In the genomic region with DNA sequence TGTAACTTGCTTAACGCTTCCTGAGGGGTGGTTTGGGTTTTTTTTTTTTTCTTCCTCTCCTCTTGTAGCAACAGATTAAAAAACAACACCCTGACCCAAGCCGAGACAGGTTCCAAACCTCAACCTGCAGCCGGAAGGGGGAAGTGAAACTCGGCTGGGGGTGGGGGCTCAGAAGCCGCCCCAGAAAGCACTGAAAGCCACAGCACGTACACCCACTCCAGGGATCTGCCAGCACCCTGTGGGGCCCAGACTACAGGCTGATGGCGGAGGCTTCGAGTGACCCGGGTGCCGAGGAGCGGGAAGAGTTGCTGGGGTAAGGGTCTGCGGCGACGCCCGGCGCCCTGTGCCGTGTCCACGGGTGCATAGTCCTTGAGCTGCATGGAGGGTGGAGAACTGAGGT, we compare ENCODE assay signal across 1 cellular context.
TF ChIP-seq lines count a peak whose summit lies in the region.

A gene with protein sequence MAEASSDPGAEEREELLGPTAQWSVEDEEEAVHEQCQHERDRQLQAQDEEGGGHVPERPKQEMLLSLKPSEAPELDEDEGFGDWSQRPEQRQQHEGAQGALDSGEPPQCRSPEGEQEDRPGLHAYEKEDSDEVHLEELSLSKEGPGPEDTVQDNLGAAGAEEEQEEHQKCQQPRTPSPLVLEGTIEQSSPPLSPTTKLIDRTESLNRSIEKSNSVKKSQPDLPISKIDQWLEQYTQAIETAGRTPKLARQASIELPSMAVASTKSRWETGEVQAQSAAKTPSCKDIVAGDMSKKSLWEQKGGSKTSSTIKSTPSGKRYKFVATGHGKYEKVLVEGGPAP (plus strand): TSS at position 200 of the 400 bp plus-strand sequence. CDS start 61 bp downstream, at position 261.

TF ChIP-seq in GM12878, 131 proteins besides CTCF, POLR2A, EP300 and RAD21 (continued from another document and continues in another):
- TF ChIP-seq, protein P1, sequence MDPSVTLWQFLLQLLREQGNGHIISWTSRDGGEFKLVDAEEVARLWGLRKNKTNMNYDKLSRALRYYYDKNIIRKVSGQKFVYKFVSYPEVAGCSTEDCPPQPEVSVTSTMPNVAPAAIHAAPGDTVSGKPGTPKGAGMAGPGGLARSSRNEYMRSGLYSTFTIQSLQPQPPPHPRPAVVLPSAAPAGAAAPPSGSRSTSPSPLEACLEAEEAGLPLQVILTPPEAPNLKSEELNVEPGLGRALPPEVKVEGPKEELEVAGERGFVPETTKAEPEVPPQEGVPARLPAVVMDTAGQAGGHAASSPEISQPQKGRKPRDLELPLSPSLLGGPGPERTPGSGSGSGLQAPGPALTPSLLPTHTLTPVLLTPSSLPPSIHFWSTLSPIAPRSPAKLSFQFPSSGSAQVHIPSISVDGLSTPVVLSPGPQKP (IDR thresholded peaks at IDR 0.05; ENCODE audit: low read depth, low read length): peak; percentile 71; the same call in 1 of the 2 replicates
- TF ChIP-seq KAT2A (conservative IDR thresholded peaks at IDR 0.05; ENCODE audit: control insufficient read depth, low read depth, low read length) (no peak), CHD2 (IDR thresholded peaks at IDR 0.05; ENCODE audit: borderline replicate concordance, low read depth, low read length) (peak; percentile 92), ZSCAN29 (IDR thresholded peaks at IDR 0.05) (0 out of 2 replicates have a peak, but pooled peaks have one; percentile 36), JUNB (IDR thresholded peaks at IDR 0.05) (peak; percentile 56; the same call in 1 of the 2 replicates), HDGF (IDR thresholded peaks at IDR 0.05) (no peak), BMI1 (IDR thresholded peaks at IDR 0.05; ENCODE audit: borderline replicate concordance) (peak; percentile 77; the same call in 1 of the 2 replicates), ZZZ3 (IDR thresholded peaks at IDR 0.05; ENCODE audit: control insufficient read depth, insufficient read length, low read depth) (no peak), HDAC2 (IDR thresholded peaks at IDR 0.05) (no peak; the same call in 1 of the 2 replicates), WRNIP1 (IDR thresholded peaks at IDR 0.05; ENCODE audit: borderline replicate concordance, low read depth, low read length) (no peak), SP1 (IDR thresholded peaks at IDR 0.05; ENCODE audit: low read depth, low read length) (peak; percentile 92), FOXK2 (IDR thresholded peaks at IDR 0.05) (0 out of 2 replicates have a peak, but pooled peaks have one; percentile 31), ZNF217 (IDR thresholded peaks at IDR 0.05) (no peak), ZNF207 (IDR thresholded peaks at IDR 0.05; ENCODE audit: borderline replicate concordance) (peak; percentile 87; the same call in 1 of the 2 replicates), JUND (IDR thresholded peaks at IDR 0.05; ENCODE audit: low read depth, low read length) (peak; percentile 51; the same call in 1 of the 2 replicates), ZNF622 (IDR thresholded peaks at IDR 0.05) (no peak), MTA3 (IDR thresholded peaks at IDR 0.05; ENCODE audit: borderline replicate concordance, low read length) (no peak), RAD51 (IDR thresholded peaks at IDR 0.05) (0 out of 2 replicates have a peak, but pooled peaks have one; percentile 6), BACH1 (IDR thresholded peaks at IDR 0.05; ENCODE audit: borderline replicate concordance) (peak; percentile 87; the same call in 1 of the 2 replicates), NFYA (IDR thresholded peaks at IDR 0.05; ENCODE audit: borderline replicate concordance, low read depth, low read length) (no peak), MTA2 (IDR thresholded peaks at IDR 0.05; ENCODE audit: low read depth) (peak; percentile 90), PAX5 (IDR thresholded peaks at IDR 0.05; ENCODE audit: borderline replicate concordance, low read depth, low read length) (peak; percentile 99), POLR2AphosphoS5 (IDR thresholded peaks at IDR 0.05; ENCODE audit: low read length) (peak; percentile 94), RELA (IDR thresholded peaks at IDR 0.05; ENCODE audit: borderline replicate concordance, partially characterized antibody) (peak; percentile 85), ZNF24 (IDR thresholded peaks at IDR 0.05) (peak; percentile 37; the same call in 1 of the 2 replicates), GABPA (IDR thresholded peaks at IDR 0.05; ENCODE audit: low read depth) (no peak), SIN3A (IDR thresholded peaks at IDR 0.05; ENCODE audit: low read depth, low read length) (peak; percentile 73; the same call in 1 of the 2 replicates), HDAC6 (IDR thresholded peaks at IDR 0.05; ENCODE audit: unreplicated experiment) (no peak)
- TF ChIP-seq, protein P2, sequence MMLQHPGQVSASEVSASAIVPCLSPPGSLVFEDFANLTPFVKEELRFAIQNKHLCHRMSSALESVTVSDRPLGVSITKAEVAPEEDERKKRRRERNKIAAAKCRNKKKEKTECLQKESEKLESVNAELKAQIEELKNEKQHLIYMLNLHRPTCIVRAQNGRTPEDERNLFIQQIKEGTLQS (IDR thresholded peaks at IDR 0.05; ENCODE audit: borderline replicate concordance, extremely low read depth, low read depth, low read length): no peak
- TF ChIP-seq, protein P3, sequence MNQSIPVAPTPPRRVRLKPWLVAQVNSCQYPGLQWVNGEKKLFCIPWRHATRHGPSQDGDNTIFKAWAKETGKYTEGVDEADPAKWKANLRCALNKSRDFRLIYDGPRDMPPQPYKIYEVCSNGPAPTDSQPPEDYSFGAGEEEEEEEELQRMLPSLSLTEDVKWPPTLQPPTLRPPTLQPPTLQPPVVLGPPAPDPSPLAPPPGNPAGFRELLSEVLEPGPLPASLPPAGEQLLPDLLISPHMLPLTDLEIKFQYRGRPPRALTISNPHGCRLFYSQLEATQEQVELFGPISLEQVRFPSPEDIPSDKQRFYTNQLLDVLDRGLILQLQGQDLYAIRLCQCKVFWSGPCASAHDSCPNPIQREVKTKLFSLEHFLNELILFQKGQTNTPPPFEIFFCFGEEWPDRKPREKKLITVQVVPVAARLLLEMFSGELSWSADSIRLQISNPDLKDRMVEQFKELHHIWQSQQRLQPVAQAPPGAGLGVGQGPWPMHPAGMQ (IDR thresholded peaks at IDR 0.05; ENCODE audit: borderline replicate concordance): no peak
- TF ChIP-seq, protein P4, sequence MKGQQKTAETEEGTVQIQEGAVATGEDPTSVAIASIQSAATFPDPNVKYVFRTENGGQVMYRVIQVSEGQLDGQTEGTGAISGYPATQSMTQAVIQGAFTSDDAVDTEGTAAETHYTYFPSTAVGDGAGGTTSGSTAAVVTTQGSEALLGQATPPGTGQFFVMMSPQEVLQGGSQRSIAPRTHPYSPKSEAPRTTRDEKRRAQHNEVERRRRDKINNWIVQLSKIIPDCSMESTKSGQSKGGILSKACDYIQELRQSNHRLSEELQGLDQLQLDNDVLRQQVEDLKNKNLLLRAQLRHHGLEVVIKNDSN (IDR thresholded peaks at IDR 0.05; ENCODE audit: borderline replicate concordance, extremely low read length, insufficient read depth, low read depth, low read length): no peak
- TF ChIP-seq, protein P5, sequence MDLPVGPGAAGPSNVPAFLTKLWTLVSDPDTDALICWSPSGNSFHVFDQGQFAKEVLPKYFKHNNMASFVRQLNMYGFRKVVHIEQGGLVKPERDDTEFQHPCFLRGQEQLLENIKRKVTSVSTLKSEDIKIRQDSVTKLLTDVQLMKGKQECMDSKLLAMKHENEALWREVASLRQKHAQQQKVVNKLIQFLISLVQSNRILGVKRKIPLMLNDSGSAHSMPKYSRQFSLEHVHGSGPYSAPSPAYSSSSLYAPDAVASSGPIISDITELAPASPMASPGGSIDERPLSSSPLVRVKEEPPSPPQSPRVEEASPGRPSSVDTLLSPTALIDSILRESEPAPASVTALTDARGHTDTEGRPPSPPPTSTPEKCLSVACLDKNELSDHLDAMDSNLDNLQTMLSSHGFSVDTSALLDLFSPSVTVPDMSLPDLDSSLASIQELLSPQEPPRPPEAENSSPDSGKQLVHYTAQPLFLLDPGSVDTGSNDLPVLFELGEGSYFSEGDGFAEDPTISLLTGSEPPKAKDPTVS (IDR thresholded peaks at IDR 0.05; ENCODE audit: low read depth, low read length): no peak
- TF ChIP-seq, protein P6, sequence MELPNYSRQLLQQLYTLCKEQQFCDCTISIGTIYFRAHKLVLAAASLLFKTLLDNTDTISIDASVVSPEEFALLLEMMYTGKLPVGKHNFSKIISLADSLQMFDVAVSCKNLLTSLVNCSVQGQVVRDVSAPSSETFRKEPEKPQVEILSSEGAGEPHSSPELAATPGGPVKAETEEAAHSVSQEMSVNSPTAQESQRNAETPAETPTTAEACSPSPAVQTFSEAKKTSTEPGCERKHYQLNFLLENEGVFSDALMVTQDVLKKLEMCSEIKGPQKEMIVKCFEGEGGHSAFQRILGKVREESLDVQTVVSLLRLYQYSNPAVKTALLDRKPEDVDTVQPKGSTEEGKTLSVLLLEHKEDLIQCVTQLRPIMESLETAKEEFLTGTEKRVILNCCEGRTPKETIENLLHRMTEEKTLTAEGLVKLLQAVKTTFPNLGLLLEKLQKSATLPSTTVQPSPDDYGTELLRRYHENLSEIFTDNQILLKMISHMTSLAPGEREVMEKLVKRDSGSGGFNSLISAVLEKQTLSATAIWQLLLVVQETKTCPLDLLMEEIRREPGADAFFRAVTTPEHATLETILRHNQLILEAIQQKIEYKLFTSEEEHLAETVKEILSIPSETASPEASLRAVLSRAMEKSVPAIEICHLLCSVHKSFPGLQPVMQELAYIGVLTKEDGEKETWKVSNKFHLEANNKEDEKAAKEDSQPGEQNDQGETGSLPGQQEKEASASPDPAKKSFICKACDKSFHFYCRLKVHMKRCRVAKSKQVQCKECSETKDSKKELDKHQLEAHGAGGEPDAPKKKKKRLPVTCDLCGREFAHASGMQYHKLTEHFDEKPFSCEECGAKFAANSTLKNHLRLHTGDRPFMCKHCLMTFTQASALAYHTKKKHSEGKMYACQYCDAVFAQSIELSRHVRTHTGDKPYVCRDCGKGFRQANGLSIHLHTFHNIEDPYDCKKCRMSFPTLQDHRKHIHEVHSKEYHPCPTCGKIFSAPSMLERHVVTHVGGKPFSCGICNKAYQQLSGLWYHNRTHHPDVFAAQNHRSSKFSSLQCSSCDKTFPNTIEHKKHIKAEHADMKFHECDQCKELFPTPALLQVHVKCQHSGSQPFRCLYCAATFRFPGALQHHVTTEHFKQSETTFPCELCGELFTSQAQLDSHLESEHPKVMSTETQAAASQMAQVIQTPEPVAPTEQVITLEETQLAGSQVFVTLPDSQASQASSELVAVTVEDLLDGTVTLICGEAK (IDR thresholded peaks at IDR 0.05; ENCODE audit: borderline replicate concordance): no peak
- TF ChIP-seq, protein P7, sequence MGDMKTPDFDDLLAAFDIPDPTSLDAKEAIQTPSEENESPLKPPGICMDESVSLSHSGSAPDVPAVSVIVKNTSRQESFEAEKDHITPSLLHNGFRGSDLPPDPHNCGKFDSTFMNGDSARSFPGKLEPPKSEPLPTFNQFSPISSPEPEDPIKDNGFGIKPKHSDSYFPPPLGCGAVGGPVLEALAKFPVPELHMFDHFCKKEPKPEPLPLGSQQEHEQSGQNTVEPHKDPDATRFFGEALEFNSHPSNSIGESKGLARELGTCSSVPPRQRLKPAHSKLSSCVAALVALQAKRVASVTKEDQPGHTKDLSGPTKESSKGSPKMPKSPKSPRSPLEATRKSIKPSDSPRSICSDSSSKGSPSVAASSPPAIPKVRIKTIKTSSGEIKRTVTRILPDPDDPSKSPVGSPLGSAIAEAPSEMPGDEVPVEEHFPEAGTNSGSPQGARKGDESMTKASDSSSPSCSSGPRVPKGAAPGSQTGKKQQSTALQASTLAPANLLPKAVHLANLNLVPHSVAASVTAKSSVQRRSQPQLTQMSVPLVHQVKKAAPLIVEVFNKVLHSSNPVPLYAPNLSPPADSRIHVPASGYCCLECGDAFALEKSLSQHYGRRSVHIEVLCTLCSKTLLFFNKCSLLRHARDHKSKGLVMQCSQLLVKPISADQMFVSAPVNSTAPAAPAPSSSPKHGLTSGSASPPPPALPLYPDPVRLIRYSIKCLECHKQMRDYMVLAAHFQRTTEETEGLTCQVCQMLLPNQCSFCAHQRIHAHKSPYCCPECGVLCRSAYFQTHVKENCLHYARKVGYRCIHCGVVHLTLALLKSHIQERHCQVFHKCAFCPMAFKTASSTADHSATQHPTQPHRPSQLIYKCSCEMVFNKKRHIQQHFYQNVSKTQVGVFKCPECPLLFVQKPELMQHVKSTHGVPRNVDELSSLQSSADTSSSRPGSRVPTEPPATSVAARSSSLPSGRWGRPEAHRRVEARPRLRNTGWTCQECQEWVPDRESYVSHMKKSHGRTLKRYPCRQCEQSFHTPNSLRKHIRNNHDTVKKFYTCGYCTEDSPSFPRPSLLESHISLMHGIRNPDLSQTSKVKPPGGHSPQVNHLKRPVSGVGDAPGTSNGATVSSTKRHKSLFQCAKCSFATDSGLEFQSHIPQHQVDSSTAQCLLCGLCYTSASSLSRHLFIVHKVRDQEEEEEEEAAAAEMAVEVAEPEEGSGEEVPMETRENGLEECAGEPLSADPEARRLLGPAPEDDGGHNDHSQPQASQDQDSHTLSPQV (IDR thresholded peaks at IDR 0.05): no peak
- TF ChIP-seq, protein P8, sequence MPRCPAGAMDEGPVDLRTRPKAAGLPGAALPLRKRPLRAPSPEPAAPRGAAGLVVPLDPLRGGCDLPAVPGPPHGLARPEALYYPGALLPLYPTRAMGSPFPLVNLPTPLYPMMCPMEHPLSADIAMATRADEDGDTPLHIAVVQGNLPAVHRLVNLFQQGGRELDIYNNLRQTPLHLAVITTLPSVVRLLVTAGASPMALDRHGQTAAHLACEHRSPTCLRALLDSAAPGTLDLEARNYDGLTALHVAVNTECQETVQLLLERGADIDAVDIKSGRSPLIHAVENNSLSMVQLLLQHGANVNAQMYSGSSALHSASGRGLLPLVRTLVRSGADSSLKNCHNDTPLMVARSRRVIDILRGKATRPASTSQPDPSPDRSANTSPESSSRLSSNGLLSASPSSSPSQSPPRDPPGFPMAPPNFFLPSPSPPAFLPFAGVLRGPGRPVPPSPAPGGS (IDR thresholded peaks at IDR 0.05; ENCODE audit: borderline replicate concordance, insufficient read depth, low read depth, low read length, poor library complexity, severe bottlenecking): peak; percentile 93
- TF ChIP-seq, protein P9, sequence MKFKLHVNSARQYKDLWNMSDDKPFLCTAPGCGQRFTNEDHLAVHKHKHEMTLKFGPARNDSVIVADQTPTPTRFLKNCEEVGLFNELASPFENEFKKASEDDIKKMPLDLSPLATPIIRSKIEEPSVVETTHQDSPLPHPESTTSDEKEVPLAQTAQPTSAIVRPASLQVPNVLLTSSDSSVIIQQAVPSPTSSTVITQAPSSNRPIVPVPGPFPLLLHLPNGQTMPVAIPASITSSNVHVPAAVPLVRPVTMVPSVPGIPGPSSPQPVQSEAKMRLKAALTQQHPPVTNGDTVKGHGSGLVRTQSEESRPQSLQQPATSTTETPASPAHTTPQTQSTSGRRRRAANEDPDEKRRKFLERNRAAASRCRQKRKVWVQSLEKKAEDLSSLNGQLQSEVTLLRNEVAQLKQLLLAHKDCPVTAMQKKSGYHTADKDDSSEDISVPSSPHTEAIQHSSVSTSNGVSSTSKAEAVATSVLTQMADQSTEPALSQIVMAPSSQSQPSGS (IDR thresholded peaks at IDR 0.05; ENCODE audit: low read length): no peak
- TF ChIP-seq, protein P10, sequence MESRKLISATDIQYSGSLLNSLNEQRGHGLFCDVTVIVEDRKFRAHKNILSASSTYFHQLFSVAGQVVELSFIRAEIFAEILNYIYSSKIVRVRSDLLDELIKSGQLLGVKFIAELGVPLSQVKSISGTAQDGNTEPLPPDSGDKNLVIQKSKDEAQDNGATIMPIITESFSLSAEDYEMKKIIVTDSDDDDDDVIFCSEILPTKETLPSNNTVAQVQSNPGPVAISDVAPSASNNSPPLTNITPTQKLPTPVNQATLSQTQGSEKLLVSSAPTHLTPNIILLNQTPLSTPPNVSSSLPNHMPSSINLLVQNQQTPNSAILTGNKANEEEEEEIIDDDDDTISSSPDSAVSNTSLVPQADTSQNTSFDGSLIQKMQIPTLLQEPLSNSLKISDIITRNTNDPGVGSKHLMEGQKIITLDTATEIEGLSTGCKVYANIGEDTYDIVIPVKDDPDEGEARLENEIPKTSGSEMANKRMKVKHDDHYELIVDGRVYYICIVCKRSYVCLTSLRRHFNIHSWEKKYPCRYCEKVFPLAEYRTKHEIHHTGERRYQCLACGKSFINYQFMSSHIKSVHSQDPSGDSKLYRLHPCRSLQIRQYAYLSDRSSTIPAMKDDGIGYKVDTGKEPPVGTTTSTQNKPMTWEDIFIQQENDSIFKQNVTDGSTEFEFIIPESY (IDR thresholded peaks at IDR 0.05): no peak
